Comparison of ENCODE assay signal across 35 cellular contexts in genomic region chr5:6110441-6111005, GRCh38.
"Had no signal": no experiment of that assay in that cellular context is flagged by ENCODE, and none has a peak within 500 bp of the region (broad histone marks: within the 10 kb centered on the region; RNA-seq: fewer than 3 reads in every experiment).

No MANE protein-coding gene starts in this region.

- H3K9ac ChIP-seq: KMS-11 had no signal

- H3K27ac ChIP-seq: KMS-11 had no signal

- H3K4me2 ChIP-seq: KMS-11 had no signal

- DNase-seq: Karpas-422, Kasumi-1, MG63, MM.1S, MV-4-11, NCI-H1048, NCI-H1092, NCI-H1092 treated with DMSO at 0.1 percent for 48 hours, NCI-H1105, NCI-H1105 treated with DMSO at 0.1 percent for 48 hours, NCI-H1417, NCI-H1417 treated with DMSO at 0.1 percent for 48 hours, NCI-H1436, NCI-H1436 treated with DMSO at 0.1 percent for 48 hours, NCI-H146, NCI-H1694, NCI-H1694 treated with DMSO at 0.1 percent for 48 hours, NCI-H187, NCI-H187 treated with DMSO at 0.1 percent for 48 hours, NCI-H1930, NCI-H2029, NCI-H2029 treated with DMSO at 0.1 percent for 48 hours, NCI-H2081, NCI-H2081 treated with DMSO at 0.1 percent for 48 hours, NCI-H2107, NCI-H2171, NCI-H2171 treated with DMSO at 0.1 percent for 48 hours, NCI-H2227 treated with DMSO at 0.1 percent for 48 hours, NCI-H226, NCI-H345, NCI-H446, NCI-H446 treated with DMSO at 0.1 percent for 48 hours, NCI-H510A, NCI-H510A treated with DMSO at 0.1 percent for 48 hours had no signal

- H3K9me3 ChIP-seq: MG63 had no signal

- H3K36me3 ChIP-seq: MG63 had no signal

- H3K4me3 ChIP-seq: MG63 had no signal
